9 cellular contexts compared by ENCODE assay signal in genomic region chr19:4523306-4524110, GRCh38. TPM values are rescaled to one million over a fixed set of nuclear protein-coding genes. Genes with fewer than 3 reads are reported as not detected.
DNase-seq lines count a peak whose midpoint lies in the region; ATAC-seq and TF ChIP-seq lines count a peak whose summit lies in the region.
"Had no signal": no experiment of that assay in that cellular context is flagged by ENCODE, and none has a peak within 500 bp of the region (broad histone marks: within the 10 kb centered on the region; RNA-seq: fewer than 3 reads in every experiment).

No MANE protein-coding gene starts in this region.

- no peaks in the 10 kb centered on the region for H3K36me3 Mint-ChIP-seq in osteocyte (ENCODE audit: unreplicated experiment)
- H3K36me3 Mint-ChIP-seq: stimulated activated effector memory CD8-positive, alpha-beta T cell treated with anti-CD3 and anti-CD28 coated beads, Interleukin-12 subunit alpha, Interleukin-12 subunit beta, amount 100 ng/mL, for 72 hours had no signal

- H3K9me3 ChIP-seq in RWPE2 (ENCODE audit: severe bottlenecking): no peaks in the 10 kb centered on the region

- H3K4me1 Mint-ChIP-seq in osteocyte (ENCODE audit: unreplicated experiment): peaks cover 5% of the 10 kb centered on the region

- no peak overlapping the region for H3K27ac ChIP-seq in RWPE2 (ENCODE audit: poor library complexity, severe bottlenecking)

- no peaks in the 10 kb centered on the region for H3K27me3 Mint-ChIP-seq in osteocyte (ENCODE audit: unreplicated experiment)

- H3K36me3 ChIP-seq in RWPE2 (ENCODE audit: low read depth): no peaks in the 10 kb centered on the region

- peak; percentile 77 for DNase-seq in AG20443 (ENCODE audit: low spot score)
- DNase-seq in GM19238 (ENCODE audit: insufficient read length, low spot score): peak; percentile 42
- no peak for DNase-seq in RWPE2 (ENCODE audit: low spot score)
- peak; percentile 36 for DNase-seq in epithelial cell of esophagus (ENCODE audit: low read depth)
- no peak for DNase-seq in osteocyte (ENCODE audit: extremely low spot score, unreplicated experiment)

- TF ChIP-seq CTCF in RWPE2 (IDR thresholded peaks at IDR 0.05; ENCODE audit: poor library complexity, severe bottlenecking) (peak; percentile 55), epithelial cell of esophagus (IDR thresholded peaks at IDR 0.05; ENCODE audit: insufficient read depth, low read depth, low read length, missing control alignments) (peak; percentile 67), osteocyte (IDR thresholded peaks at IDR 0.05) (peak; percentile 64)

- no peak overlapping the region for H3K27ac Mint-ChIP-seq in osteocyte (ENCODE audit: unreplicated experiment)
- H3K27ac Mint-ChIP-seq: stimulated activated effector memory CD8-positive, alpha-beta T cell treated with anti-CD3 and anti-CD28 coated beads, Interleukin-12 subunit alpha, Interleukin-12 subunit beta, amount 100 ng/mL, for 72 hours had no signal

- ATAC-seq in RWPE2 (ENCODE audit: low read depth) (no peak), HG02678 (IDR thresholded peaks at IDR 0.05; ENCODE audit: unreplicated experiment) (no peak), HG02852 (IDR thresholded peaks at IDR 0.05; ENCODE audit: unreplicated experiment) (no peak), HG02571 (IDR thresholded peaks at IDR 0.05; ENCODE audit: unreplicated experiment) (no peak)
- ATAC-seq: stimulated activated effector memory CD8-positive, alpha-beta T cell treated with anti-CD3 and anti-CD28 coated beads, Interleukin-12 subunit alpha, Interleukin-12 subunit beta, amount 100 ng/mL, for 72 hours had no signal

- no peaks in the 10 kb centered on the region for H3K9me3 Mint-ChIP-seq in osteocyte (ENCODE audit: unreplicated experiment)
- H3K9me3 Mint-ChIP-seq: stimulated activated effector memory CD8-positive, alpha-beta T cell treated with anti-CD3 and anti-CD28 coated beads, Interleukin-12 subunit alpha, Interleukin-12 subunit beta, amount 100 ng/mL, for 72 hours had no signal

- H3K27me3 ChIP-seq in RWPE2 (ENCODE audit: insufficient read depth, poor library complexity, severe bottlenecking): no peaks in the 10 kb centered on the region

- no peak overlapping the region for H3K4me3 Mint-ChIP-seq in osteocyte (ENCODE audit: unreplicated experiment)
- H3K4me3 Mint-ChIP-seq: stimulated activated effector memory CD8-positive, alpha-beta T cell treated with anti-CD3 and anti-CD28 coated beads, Interleukin-12 subunit alpha, Interleukin-12 subunit beta, amount 100 ng/mL, for 72 hours had no signal

- H3K4me3 ChIP-seq in RWPE2 (ENCODE audit: severe bottlenecking): no peak overlapping the region
- H3K4me3 ChIP-seq in epithelial cell of esophagus (ENCODE audit: low read length): no peak overlapping the region

- peaks cover 10% of the 10 kb centered on the region for H3K4me1 ChIP-seq in RWPE2 (ENCODE audit: insufficient read depth, poor library complexity, severe bottlenecking)

RNA-seq across cellular contexts. Expression of gene PLIN4, which starts 5.2 kb away (rescaled TPM):
- total RNA-seq in osteocyte: not detected in 2 replicates

RNA-seq across cellular contexts. Expression of gene PLIN5, which starts 11.5 kb away (rescaled TPM):
- not detected in 2 replicates for total RNA-seq in osteocyte

RNA-seq across cellular contexts. Expression of gene LRG1, which starts 16.3 kb away (rescaled TPM):
- not detected in 2 replicates for total RNA-seq in osteocyte

RNA-seq across cellular contexts. Expression of gene SEMA6B, which starts 36.0 kb away (rescaled TPM):
- 5.8 and 6.2 TPM in 2 replicates for total RNA-seq in osteocyte

RNA-seq across cellular contexts. Expression of gene HDGFL2, which starts 51.4 kb away (rescaled TPM):
- total RNA-seq in osteocyte: 59.8 and 68.8 TPM in 2 replicates

Comparison
In these comparisons a context has a peak if more than half of its experiments do, and no peak if none do; other contexts are left out.
1. DNase-seq: peak in AG20443 (single experiment), GM19238 (single experiment) and epithelial cell of esophagus (single experiment); none in RWPE2 (single experiment) and osteocyte (single experiment).
2. Peak in every context shown above with its lines, with median percentiles within 50 percentile points of each other: CTCF ChIP-seq.